ENCODE assay signal across 1 cellular context in genomic region chr18:7766383-7766782, GRCh38.
TF ChIP-seq lines count a peak whose summit lies in the region.

No MANE protein-coding gene starts in this region.

TF ChIP-seq in GM23338, 12 proteins besides CTCF, POLR2A, EP300 and RAD21 (continued from another document):
- TF ChIP-seq ZNF462 (CRISPR knock-in tag; IDR thresholded peaks at IDR 0.05) (no peak), CREB1 (CRISPR knock-in tag; IDR thresholded peaks at IDR 0.05; ENCODE audit: low read depth) (no peak)
